Comparison of ENCODE assay signal across 1 cellular context in the genomic region with DNA sequence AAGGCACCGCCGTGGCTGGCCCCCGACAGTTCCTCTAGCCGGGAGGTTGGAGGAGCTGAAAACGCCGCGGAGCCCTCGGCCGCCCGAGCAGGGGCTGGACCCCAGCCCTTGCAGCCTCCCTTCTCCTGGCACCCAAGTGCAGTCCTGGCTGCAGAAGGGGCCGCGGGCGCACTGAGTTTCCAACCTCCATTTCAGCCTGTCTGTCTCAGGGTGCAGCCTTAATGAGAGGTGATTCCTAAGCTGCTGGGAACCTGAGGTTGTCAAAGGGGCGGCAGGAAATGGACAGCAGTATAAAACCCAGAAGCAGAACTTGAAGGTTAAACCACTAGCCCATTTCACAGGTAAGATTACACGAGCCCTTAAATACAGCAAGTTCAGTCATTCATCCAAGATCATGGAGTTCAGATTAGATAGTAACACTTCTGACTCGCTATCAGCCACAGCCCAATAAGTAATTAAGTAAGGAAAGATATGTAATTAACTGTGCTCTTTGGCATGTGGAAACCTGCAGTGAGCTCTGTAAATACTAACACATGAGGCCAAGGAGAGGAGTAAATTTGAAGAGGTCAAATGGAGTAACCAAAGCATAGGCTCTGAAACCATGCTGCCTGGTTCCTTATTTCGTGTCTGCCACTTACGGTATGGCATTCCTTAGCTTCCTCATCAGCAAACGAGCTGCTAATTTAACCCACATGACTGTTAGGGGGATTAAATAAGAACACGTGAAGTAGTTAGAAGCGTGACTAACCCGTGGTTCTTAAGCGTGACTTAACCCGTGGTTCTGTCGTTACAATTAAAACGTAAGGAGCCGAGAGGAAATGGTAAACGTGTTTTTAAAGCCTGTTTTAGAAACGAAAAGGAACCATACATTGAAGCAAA.
TF ChIP-seq lines count a peak whose summit lies in the region.

No MANE protein-coding gene starts in this region.

TF ChIP-seq in HepG2, 621 proteins besides CTCF, POLR2A, EP300 and RAD21 (continued from another document):
- TF ChIP-seq, protein P1, sequence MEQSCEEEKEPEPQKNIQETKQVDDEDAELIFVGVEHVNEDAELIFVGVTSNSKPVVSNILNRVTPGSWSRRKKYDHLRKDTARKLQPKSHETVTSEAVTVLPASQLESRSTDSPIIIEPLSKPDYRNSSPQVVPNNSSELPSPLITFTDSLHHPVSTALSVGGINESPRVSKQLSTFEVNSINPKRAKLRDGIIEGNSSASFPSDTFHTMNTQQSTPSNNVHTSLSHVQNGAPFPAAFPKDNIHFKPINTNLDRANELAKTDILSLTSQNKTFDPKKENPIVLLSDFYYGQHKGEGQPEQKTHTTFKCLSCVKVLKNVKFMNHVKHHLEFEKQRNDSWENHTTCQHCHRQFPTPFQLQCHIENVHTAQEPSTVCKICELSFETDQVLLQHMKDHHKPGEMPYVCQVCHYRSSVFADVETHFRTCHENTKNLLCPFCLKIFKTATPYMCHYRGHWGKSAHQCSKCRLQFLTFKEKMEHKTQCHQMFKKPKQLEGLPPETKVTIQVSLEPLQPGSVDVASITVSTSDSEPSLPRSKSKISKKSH (CRISPR knock-in tag; IDR thresholded peaks at IDR 0.05; ENCODE audit: borderline replicate concordance), result no peak
- TF ChIP-seq, protein P2, sequence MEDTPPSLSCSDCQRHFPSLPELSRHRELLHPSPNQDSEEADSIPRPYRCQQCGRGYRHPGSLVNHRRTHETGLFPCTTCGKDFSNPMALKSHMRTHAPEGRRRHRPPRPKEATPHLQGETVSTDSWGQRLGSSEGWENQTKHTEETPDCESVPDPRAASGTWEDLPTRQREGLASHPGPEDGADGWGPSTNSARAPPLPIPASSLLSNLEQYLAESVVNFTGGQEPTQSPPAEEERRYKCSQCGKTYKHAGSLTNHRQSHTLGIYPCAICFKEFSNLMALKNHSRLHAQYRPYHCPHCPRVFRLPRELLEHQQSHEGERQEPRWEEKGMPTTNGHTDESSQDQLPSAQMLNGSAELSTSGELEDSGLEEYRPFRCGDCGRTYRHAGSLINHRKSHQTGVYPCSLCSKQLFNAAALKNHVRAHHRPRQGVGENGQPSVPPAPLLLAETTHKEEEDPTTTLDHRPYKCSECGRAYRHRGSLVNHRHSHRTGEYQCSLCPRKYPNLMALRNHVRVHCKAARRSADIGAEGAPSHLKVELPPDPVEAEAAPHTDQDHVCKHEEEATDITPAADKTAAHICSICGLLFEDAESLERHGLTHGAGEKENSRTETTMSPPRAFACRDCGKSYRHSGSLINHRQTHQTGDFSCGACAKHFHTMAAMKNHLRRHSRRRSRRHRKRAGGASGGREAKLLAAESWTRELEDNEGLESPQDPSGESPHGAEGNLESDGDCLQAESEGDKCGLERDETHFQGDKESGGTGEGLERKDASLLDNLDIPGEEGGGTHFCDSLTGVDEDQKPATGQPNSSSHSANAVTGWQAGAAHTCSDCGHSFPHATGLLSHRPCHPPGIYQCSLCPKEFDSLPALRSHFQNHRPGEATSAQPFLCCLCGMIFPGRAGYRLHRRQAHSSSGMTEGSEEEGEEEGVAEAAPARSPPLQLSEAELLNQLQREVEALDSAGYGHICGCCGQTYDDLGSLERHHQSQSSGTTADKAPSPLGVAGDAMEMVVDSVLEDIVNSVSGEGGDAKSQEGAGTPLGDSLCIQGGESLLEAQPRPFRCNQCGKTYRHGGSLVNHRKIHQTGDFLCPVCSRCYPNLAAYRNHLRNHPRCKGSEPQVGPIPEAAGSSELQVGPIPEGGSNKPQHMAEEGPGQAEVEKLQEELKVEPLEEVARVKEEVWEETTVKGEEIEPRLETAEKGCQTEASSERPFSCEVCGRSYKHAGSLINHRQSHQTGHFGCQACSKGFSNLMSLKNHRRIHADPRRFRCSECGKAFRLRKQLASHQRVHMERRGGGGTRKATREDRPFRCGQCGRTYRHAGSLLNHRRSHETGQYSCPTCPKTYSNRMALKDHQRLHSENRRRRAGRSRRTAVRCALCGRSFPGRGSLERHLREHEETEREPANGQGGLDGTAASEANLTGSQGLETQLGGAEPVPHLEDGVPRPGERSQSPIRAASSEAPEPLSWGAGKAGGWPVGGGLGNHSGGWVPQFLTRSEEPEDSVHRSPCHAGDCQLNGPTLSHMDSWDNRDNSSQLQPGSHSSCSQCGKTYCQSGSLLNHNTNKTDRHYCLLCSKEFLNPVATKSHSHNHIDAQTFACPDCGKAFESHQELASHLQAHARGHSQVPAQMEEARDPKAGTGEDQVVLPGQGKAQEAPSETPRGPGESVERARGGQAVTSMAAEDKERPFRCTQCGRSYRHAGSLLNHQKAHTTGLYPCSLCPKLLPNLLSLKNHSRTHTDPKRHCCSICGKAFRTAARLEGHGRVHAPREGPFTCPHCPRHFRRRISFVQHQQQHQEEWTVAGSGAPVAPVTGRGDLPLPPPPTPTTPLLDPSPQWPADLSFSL (CRISPR knock-in tag; IDR thresholded peaks at IDR 0.05), result peak; percentile 54; the same call in 1 of the 2 replicates
- TF ChIP-seq, protein P3, sequence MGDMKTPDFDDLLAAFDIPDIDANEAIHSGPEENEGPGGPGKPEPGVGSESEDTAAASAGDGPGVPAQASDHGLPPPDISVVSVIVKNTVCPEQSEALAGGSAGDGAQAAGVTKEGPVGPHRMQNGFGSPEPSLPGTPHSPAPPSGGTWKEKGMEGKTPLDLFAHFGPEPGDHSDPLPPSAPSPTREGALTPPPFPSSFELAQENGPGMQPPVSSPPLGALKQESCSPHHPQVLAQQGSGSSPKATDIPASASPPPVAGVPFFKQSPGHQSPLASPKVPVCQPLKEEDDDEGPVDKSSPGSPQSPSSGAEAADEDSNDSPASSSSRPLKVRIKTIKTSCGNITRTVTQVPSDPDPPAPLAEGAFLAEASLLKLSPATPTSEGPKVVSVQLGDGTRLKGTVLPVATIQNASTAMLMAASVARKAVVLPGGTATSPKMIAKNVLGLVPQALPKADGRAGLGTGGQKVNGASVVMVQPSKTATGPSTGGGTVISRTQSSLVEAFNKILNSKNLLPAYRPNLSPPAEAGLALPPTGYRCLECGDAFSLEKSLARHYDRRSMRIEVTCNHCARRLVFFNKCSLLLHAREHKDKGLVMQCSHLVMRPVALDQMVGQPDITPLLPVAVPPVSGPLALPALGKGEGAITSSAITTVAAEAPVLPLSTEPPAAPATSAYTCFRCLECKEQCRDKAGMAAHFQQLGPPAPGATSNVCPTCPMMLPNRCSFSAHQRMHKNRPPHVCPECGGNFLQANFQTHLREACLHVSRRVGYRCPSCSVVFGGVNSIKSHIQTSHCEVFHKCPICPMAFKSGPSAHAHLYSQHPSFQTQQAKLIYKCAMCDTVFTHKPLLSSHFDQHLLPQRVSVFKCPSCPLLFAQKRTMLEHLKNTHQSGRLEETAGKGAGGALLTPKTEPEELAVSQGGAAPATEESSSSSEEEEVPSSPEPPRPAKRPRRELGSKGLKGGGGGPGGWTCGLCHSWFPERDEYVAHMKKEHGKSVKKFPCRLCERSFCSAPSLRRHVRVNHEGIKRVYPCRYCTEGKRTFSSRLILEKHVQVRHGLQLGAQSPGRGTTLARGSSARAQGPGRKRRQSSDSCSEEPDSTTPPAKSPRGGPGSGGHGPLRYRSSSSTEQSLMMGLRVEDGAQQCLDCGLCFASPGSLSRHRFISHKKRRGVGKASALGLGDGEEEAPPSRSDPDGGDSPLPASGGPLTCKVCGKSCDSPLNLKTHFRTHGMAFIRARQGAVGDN (CRISPR knock-in tag; IDR thresholded peaks at IDR 0.05), result peak; percentile 66; the same call in 1 of the 2 replicates
- TF ChIP-seq PAX8 (CRISPR knock-in tag; IDR thresholded peaks at IDR 0.05; ENCODE audit: borderline replicate concordance), result 0 out of 2 replicates have a peak, but pooled peaks have one; percentile 59
- TF ChIP-seq ZNF329 (CRISPR knock-in tag; IDR thresholded peaks at IDR 0.05; ENCODE audit: low read depth), result no peak
- no peak for TF ChIP-seq NFKB2 (CRISPR knock-in tag; IDR thresholded peaks at IDR 0.05; ENCODE audit: borderline replicate concordance)
- peak; percentile 97 for TF ChIP-seq ZNF629 (CRISPR knock-in tag; conservative IDR thresholded peaks at IDR 0.05)
- 0 out of 2 replicates have a peak, but pooled peaks have one; percentile 10 for TF ChIP-seq MED1 (CRISPR knock-in tag; IDR thresholded peaks at IDR 0.05)
- peak; percentile 7; the same call in 1 of the 2 replicates for TF ChIP-seq MTA1 (CRISPR knock-in tag; IDR thresholded peaks at IDR 0.05; ENCODE audit: borderline replicate concordance)
- TF ChIP-seq, protein P4, sequence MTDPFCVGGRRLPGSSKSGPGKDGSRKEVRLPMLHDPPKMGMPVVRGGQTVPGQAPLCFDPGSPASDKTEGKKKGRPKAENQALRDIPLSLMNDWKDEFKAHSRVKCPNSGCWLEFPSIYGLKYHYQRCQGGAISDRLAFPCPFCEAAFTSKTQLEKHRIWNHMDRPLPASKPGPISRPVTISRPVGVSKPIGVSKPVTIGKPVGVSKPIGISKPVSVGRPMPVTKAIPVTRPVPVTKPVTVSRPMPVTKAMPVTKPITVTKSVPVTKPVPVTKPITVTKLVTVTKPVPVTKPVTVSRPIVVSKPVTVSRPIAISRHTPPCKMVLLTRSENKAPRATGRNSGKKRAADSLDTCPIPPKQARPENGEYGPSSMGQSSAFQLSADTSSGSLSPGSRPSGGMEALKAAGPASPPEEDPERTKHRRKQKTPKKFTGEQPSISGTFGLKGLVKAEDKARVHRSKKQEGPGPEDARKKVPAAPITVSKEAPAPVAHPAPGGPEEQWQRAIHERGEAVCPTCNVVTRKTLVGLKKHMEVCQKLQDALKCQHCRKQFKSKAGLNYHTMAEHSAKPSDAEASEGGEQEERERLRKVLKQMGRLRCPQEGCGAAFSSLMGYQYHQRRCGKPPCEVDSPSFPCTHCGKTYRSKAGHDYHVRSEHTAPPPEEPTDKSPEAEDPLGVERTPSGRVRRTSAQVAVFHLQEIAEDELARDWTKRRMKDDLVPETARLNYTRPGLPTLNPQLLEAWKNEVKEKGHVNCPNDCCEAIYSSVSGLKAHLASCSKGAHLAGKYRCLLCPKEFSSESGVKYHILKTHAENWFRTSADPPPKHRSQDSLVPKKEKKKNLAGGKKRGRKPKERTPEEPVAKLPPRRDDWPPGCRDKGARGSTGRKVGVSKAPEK (CRISPR knock-in tag; IDR thresholded peaks at IDR 0.05; ENCODE audit: borderline replicate concordance), result 0 out of 2 replicates have a peak, but pooled peaks have one; percentile 3
- TF ChIP-seq, protein P5, sequence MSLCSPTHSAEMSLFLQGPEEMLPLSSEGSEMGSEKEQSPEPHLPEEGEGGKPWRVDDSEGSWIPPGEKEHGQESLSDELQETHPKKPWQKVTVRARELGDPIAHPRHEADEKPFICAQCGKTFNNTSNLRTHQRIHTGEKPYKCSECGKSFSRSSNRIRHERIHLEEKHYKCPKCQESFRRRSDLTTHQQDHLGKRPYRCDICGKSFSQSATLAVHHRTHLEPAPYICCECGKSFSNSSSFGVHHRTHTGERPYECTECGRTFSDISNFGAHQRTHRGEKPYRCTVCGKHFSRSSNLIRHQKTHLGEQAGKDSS (CRISPR knock-in tag; IDR thresholded peaks at IDR 0.05; ENCODE audit: borderline replicate concordance, low read depth), result peak; percentile 14; the same call in 1 of the 2 replicates
- TF ChIP-seq, protein P6, sequence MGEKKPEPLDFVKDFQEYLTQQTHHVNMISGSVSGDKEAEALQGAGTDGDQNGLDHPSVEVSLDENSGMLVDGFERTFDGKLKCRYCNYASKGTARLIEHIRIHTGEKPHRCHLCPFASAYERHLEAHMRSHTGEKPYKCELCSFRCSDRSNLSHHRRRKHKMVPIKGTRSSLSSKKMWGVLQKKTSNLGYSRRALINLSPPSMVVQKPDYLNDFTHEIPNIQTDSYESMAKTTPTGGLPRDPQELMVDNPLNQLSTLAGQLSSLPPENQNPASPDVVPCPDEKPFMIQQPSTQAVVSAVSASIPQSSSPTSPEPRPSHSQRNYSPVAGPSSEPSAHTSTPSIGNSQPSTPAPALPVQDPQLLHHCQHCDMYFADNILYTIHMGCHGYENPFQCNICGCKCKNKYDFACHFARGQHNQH (CRISPR knock-in tag; IDR thresholded peaks at IDR 0.05), result 0 out of 2 replicates have a peak, but pooled peaks have one; percentile 10
- TF ChIP-seq, protein P7, sequence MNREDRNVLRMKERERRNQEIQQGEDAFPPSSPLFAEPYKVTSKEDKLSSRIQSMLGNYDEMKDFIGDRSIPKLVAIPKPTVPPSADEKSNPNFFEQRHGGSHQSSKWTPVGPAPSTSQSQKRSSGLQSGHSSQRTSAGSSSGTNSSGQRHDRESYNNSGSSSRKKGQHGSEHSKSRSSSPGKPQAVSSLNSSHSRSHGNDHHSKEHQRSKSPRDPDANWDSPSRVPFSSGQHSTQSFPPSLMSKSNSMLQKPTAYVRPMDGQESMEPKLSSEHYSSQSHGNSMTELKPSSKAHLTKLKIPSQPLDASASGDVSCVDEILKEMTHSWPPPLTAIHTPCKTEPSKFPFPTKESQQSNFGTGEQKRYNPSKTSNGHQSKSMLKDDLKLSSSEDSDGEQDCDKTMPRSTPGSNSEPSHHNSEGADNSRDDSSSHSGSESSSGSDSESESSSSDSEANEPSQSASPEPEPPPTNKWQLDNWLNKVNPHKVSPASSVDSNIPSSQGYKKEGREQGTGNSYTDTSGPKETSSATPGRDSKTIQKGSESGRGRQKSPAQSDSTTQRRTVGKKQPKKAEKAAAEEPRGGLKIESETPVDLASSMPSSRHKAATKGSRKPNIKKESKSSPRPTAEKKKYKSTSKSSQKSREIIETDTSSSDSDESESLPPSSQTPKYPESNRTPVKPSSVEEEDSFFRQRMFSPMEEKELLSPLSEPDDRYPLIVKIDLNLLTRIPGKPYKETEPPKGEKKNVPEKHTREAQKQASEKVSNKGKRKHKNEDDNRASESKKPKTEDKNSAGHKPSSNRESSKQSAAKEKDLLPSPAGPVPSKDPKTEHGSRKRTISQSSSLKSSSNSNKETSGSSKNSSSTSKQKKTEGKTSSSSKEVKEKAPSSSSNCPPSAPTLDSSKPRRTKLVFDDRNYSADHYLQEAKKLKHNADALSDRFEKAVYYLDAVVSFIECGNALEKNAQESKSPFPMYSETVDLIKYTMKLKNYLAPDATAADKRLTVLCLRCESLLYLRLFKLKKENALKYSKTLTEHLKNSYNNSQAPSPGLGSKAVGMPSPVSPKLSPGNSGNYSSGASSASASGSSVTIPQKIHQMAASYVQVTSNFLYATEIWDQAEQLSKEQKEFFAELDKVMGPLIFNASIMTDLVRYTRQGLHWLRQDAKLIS (CRISPR knock-in tag; IDR thresholded peaks at IDR 0.05), result 0 out of 2 replicates have a peak, but pooled peaks have one; percentile 21
- TF ChIP-seq KAT7 (CRISPR knock-in tag; IDR thresholded peaks at IDR 0.05; ENCODE audit: borderline replicate concordance), result 0 out of 2 replicates have a peak, but pooled peaks have one; percentile 8
- TF ChIP-seq HDAC1 (CRISPR knock-in tag; IDR thresholded peaks at IDR 0.05), result peak; percentile 31; the same call in 1 of the 2 replicates
- 0 out of 2 replicates have a peak, but pooled peaks have one; percentile 52 for TF ChIP-seq ZSCAN29 (CRISPR knock-in tag; conservative IDR thresholded peaks at IDR 0.05)
- no peak for TF ChIP-seq NFE2L1 (CRISPR knock-in tag; IDR thresholded peaks at IDR 0.05; ENCODE audit: borderline replicate concordance)
- TF ChIP-seq ZNF3 (CRISPR knock-in tag; IDR thresholded peaks at IDR 0.05), result peak; percentile 89
- no peak for TF ChIP-seq ZSCAN30 (CRISPR knock-in tag; IDR thresholded peaks at IDR 0.05)
- TF ChIP-seq MXD4 (CRISPR knock-in tag; IDR thresholded peaks at IDR 0.05), result 0 out of 2 replicates have a peak, but pooled peaks have one; percentile 5
